ENCODE assay signal across 15 cellular contexts in the genomic region with DNA sequence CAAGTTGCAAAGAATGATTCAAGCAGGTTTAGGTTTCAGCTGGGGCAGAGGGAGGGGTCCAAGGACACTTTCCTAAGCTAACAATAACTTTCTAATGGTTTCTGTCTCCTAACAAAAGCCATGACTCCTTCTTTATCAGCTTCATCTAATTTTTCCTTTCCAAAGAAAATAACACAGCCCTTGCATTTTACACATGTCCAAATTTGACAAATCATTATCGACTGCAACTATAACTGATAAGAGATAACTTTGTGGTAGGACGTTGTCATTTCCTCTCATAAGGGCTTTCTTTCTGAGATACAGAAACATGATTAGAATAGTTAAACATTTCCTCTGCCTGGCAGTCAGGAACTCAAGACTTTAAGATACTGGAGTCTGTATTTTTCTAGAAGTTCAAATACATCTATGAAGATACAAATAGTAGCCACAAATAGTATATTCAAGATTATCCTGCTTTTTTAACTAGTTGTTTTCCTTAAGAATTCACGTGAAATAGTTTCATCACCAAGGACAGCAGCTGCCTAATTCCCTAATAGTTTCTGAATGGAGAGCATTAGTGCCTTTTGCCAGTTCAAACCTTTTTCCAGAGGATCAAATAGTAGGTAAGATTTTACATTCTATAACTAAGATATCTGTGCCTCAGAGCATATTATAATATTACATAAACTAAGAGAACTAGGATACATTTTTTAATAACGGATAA.
DNase-seq lines count a peak whose midpoint lies in the region; ATAC-seq and TF ChIP-seq lines count a peak whose summit lies in the region.
"Had no signal": no experiment of that assay in that cellular context is flagged by ENCODE, and none has a peak within 500 bp of the region (broad histone marks: within the 10 kb centered on the region; RNA-seq: fewer than 3 reads in every experiment).

No MANE protein-coding gene starts in this region.

- peaks cover 18% of the 10 kb centered on the region for H4K20me1 ChIP-seq in smooth muscle cell (ENCODE audit: low read depth)

- no peak overlapping the region for H3K9ac ChIP-seq in HUES48 (ENCODE audit: low read depth, low read length)
- H3K9ac ChIP-seq in adipocyte (ENCODE audit: low read length) = peak overlapping the region; percentile 78
- H3K9ac ChIP-seq in smooth muscle cell (ENCODE audit: low read depth) = no peak overlapping the region

- H3K27ac ChIP-seq in HUES48 (ENCODE audit: low read depth, low read length) (peak overlapping the region; percentile 64), smooth muscle cell (ENCODE audit: low read depth) (peak overlapping the region; percentile 2), vagina (no peak overlapping the region)

- H2AFZ ChIP-seq in smooth muscle cell (ENCODE audit: low read depth) = no peak overlapping the region

- no peak for TF ChIP-seq CTCF in smooth muscle cell (IDR thresholded peaks at IDR 0.05; ENCODE audit: borderline replicate concordance, insufficient read depth, poor library complexity, severe bottlenecking)
- no peak for TF ChIP-seq CTCF in vagina (IDR thresholded peaks at IDR 0.05)

- no peak overlapping the region for H3K4me2 ChIP-seq in smooth muscle cell

- H3K27me3 ChIP-seq in HUES48 (ENCODE audit: control insufficient read depth, insufficient read depth, low read length) (no peaks in the 10 kb centered on the region), adipocyte (replicated peaks; ENCODE audit: control insufficient read depth, insufficient read depth, low read length) (no peaks in the 10 kb centered on the region), smooth muscle cell (ENCODE audit: low read depth) (no peaks in the 10 kb centered on the region), vagina (no peaks in the 10 kb centered on the region)

- peaks cover 22% of the 10 kb centered on the region for H3K4me1 ChIP-seq in HUES48 (ENCODE audit: control insufficient read depth, insufficient read depth, low read length)
- peaks cover 32% of the 10 kb centered on the region for H3K4me1 ChIP-seq in adipocyte (ENCODE audit: control insufficient read depth, insufficient read depth, low read length)
- no peaks in the 10 kb centered on the region for H3K4me1 ChIP-seq in smooth muscle cell (ENCODE audit: low read depth)
- H3K4me1 ChIP-seq in vagina = no peaks in the 10 kb centered on the region
- H3K4me1 ChIP-seq: HAP-1 had no signal

- intact Hi-C loops in vagina (cut with DNase I) = no loop called here

- no peaks in the 10 kb centered on the region for H3K79me2 ChIP-seq in smooth muscle cell (ENCODE audit: low read depth)

- H3F3A ChIP-seq in smooth muscle cell (ENCODE audit: low read depth) = no peaks in the 10 kb centered on the region

- H3K4me3 ChIP-seq in HUES48 (ENCODE audit: low read depth, low read length) (no peak overlapping the region), adipocyte (ENCODE audit: low read length) (peak overlapping the region; percentile 22), smooth muscle cell (no peak overlapping the region), vagina (no peak overlapping the region)
- H3K4me3 ChIP-seq: HAP-1, skin epidermis had no signal

- 42% methylated on average over 4 of the region's 4 CpGs for WGBS in smooth muscle cell (ENCODE audit: low lambda C conversion rate)

- no peaks in the 10 kb centered on the region for H3K9me3 ChIP-seq in HUES48 (ENCODE audit: control insufficient read depth, insufficient read depth, low read length)
- no peaks in the 10 kb centered on the region for H3K9me3 ChIP-seq in adipocyte (ENCODE audit: control insufficient read depth, low read length)
- no peaks in the 10 kb centered on the region for H3K9me3 ChIP-seq in smooth muscle cell (replicated peaks; ENCODE audit: low read depth)
- H3K9me3 ChIP-seq in vagina = no peaks in the 10 kb centered on the region
- H3K9me3 ChIP-seq: HAP-1 had no signal

- DNase-seq in adipocyte (ENCODE audit: low read depth) = peak; percentile 37
- peak; percentile 42 for DNase-seq in iris pigment epithelial cell (ENCODE audit: low read depth)
- no peak for DNase-seq in smooth muscle cell (lab: John Stamatoyannopoulos, UW; ENCODE audit: unreplicated experiment)
- no peak for DNase-seq in vagina (ENCODE audit: extremely low spot score in 2 of 2)
- DNase-seq: activated CD4-positive, alpha-beta T cell treated with anti-CD3 and anti-CD28 coated beads for 1 hour; activated T-cell treated with anti-CD3 and anti-CD28 coated beads, Interleukin-2, amount 50 U/mL, for 24 hours; CD8-positive, alpha-beta memory T cell; left cardiac atrium; MM.1S; stimulated activated naive CD8-positive, alpha-beta T cell treated with anti-CD3 and anti-CD28 coated beads, Interleukin-15, amount 100 ng/mL, for 72 hours had no signal

- no peak for TF ChIP-seq POLR2A in vagina (IDR thresholded peaks at IDR 0.05)

- H3K36me3 ChIP-seq in HUES48 (ENCODE audit: control insufficient read depth, insufficient read depth, low read length) = no peaks in the 10 kb centered on the region
- no peaks in the 10 kb centered on the region for H3K36me3 ChIP-seq in adipocyte (ENCODE audit: control insufficient read depth, insufficient read depth, low read length, severe bottlenecking)
- no peaks in the 10 kb centered on the region for H3K36me3 ChIP-seq in smooth muscle cell (ENCODE audit: low read depth)
- H3K36me3 ChIP-seq in vagina = no peaks in the 10 kb centered on the region
- H3K36me3 ChIP-seq: HAP-1 had no signal

- ATAC-seq in HG02981 (IDR thresholded peaks at IDR 0.05; ENCODE audit: unreplicated experiment) (no peak), HG02763 (IDR thresholded peaks at IDR 0.05; ENCODE audit: unreplicated experiment) (no peak)
- ATAC-seq: stimulated activated naive CD8-positive, alpha-beta T cell treated with anti-CD3 and anti-CD28 coated beads, Interleukin-15, amount 100 ng/mL, for 72 hours had no signal

Comparison
In these comparisons a context has a peak if more than half of its experiments do, and no peak if none do; other contexts are left out.
1. DNase-seq: peak in adipocyte (single experiment) and iris pigment epithelial cell (single experiment); none in smooth muscle cell (single experiment) and vagina (0 of 2).